27 cellular contexts compared by ENCODE assay signal in the genomic region with DNA sequence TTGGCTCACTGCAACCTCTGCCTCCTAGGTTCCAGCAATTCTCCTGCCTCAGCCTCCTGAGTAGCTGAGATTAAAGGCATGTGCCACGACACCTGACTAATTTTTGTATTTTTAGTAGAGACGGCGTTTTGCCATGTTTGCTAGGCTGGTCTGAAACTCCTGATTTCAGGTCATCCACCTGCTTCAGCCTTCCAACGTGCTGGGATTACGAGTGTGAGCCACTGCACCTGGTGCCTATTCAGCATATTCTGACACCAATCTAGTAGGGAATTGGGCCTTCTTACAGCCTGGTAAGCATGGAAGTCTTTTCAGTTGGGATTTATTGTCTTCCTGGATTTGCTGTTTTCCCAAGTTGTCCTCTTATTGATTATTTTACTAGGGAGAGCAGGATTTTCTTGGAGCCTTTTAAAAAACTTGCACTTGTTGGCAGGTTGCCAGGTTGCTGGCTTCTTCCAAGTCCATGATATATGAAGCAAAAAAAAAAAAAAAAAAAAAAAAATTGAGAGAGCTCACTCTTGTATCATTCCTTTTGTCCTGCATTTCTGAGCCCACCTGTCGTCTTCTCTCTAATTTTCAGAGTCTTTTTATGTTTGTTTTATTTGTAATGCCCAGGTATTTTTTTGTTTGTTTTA. TPM values are rescaled to one million over a fixed set of nuclear protein-coding genes. Genes with fewer than 3 reads are reported as not detected.
A peak's percentile ranks its signal among the peaks of the same experiment; 100 is the strongest.
DNase-seq lines count a peak whose midpoint lies in the region; ATAC-seq and TF ChIP-seq lines count a peak whose summit lies in the region.
"Had no signal": no experiment of that assay in that cellular context is flagged by ENCODE, and none has a peak within 500 bp of the region (broad histone marks: within the 10 kb centered on the region; RNA-seq: fewer than 3 reads in every experiment).

No MANE protein-coding gene starts in this region.

- in situ Hi-C loops in GM23248 (cut with MboI): loop anchor here (10.0 kb wide), 1 partner anchor 684 kb away; no protein-coding TSS in a partner anchor
- in situ Hi-C loops in SK-MEL-5 (cut with HindIII; ENCODE audit: low pct_unique_long_range_greater_than_20kb, low sequenced_read_pairs): no loop called here

- WGBS in GM23248 (ENCODE audit: low coverage in 1 of 2, low lambda C conversion rate in 2 of 2, missing lambda C conversion rate in 2 of 2), 2 experiments: 48 to 54% methylated on average over 6 of the region's 6 CpGs

- no peak overlapping the region for H3K4me2 ChIP-seq in GM23248 (ENCODE audit: unreplicated experiment)

- no peaks in the 10 kb centered on the region for H3K27me3 ChIP-seq in BE2C
- H3K27me3 ChIP-seq in GM23248 (replicated peaks; ENCODE audit: insufficient read depth): peaks cover 12% of the 10 kb centered on the region; the same call in 1 of the 2 replicates
- H3K27me3 ChIP-seq: brain microvascular endothelial cell, gastroesophageal sphincter, Peyer's patch, SJCRH30, vagina had no signal

- no peaks in the 10 kb centered on the region for H4K20me1 ChIP-seq in GM23248 (ENCODE audit: insufficient read depth)

- no peaks in the 10 kb centered on the region for H3K36me3 ChIP-seq in BE2C
- H3K36me3 ChIP-seq in GM23248 (ENCODE audit: low read depth): no peaks in the 10 kb centered on the region
- H3K36me3 ChIP-seq: brain microvascular endothelial cell, gastroesophageal sphincter, Peyer's patch, SJCRH30, thoracic aorta, vagina had no signal

- no peak overlapping the region for H3K9ac ChIP-seq in GM23248

- H3K79me2 ChIP-seq in GM23248 (ENCODE audit: insufficient read depth): no peaks in the 10 kb centered on the region

- ATAC-seq in HG03039 (IDR thresholded peaks at IDR 0.05; ENCODE audit: unreplicated experiment): no peak
- ATAC-seq: activated naive CD8-positive, alpha-beta T cell treated with anti-CD3 and anti-CD28 coated beads, Interleukin-2, amount 50 U/mL, for 24 hours; gastroesophageal sphincter; natural killer cell treated with Interleukin-12 subunit alpha and Interleukin-12 subunit beta and Interleukin-15 and Interleukin-18, amount 100 ng/mL, for 72 hours had no signal

- H2AFZ ChIP-seq in GM23248: no peak overlapping the region

- no peaks in the 10 kb centered on the region for H3F3A ChIP-seq in GM23248 (ENCODE audit: insufficient read depth)

- DNase-seq in BE2C: peak; percentile 9
- DNase-seq in GM23248: peak; percentile 9
- peak; percentile 1 for DNase-seq in SK-MEL-5 (ENCODE audit: low read depth, low spot score)
- peak; percentile 21 for DNase-seq in fibroblast of pulmonary artery (ENCODE audit: low read depth)
- DNase-seq in mucosa of gallbladder (ENCODE audit: low spot score): no peak
- DNase-seq in T-helper 2 cell: no peak
- DNase-seq: activated CD4-positive, alpha-beta T cell treated with anti-CD3 and anti-CD28 coated beads for 1 hour; activated gamma-delta T cell treated with Interleukin-2 at 50 U/mL for 16 hours; activated naive CD8-positive, alpha-beta T cell treated with anti-CD3 and anti-CD28 coated beads, Interleukin-2, amount 50 U/mL, for 24 hours; brain microvascular endothelial cell; effector memory CD4-positive, alpha-beta T cell; GF-D8; NCI-H2029; NCI-H446 treated with DMSO at 0.1 percent for 48 hours; Peyer's patch; stimulated activated CD4-positive, alpha-beta T cell treated with anti-CD3 and anti-CD28 coated beads, Interleukin-12 subunit alpha, Interleukin-12 subunit beta, amount 100 ng/mL, for 4 hours; stimulated activated CD4-positive, alpha-beta T cell treated with anti-CD3 and anti-CD28 coated beads, Interleukin-4, amount 100 ng/mL, for 4 hours; stimulated activated naive CD4-positive, alpha-beta T cell; T-helper 1 cell had no signal

- H3K27ac ChIP-seq in GM23248: no peak overlapping the region
- H3K27ac ChIP-seq: brain microvascular endothelial cell, gastroesophageal sphincter, Peyer's patch, SJCRH30, thoracic aorta, vagina had no signal

- H3K4me1 ChIP-seq in BE2C: no peaks in the 10 kb centered on the region
- no peaks in the 10 kb centered on the region for H3K4me1 ChIP-seq in GM23248 (ENCODE audit: insufficient read depth)
- H3K4me1 ChIP-seq: gastroesophageal sphincter, Peyer's patch, SJCRH30, vagina had no signal

- no peak for TF ChIP-seq CTCF in BE2C (IDR thresholded peaks at IDR 0.05; ENCODE audit: low read depth, low read length)
- no peak for TF ChIP-seq CTCF in fibroblast of pulmonary artery (IDR thresholded peaks at IDR 0.05; ENCODE audit: low read length, missing control alignments)

- H3K9me2 ChIP-seq in GM23248 (ENCODE audit: insufficient read depth): no peaks in the 10 kb centered on the region

- H3K9me3 ChIP-seq in BE2C (no peaks in the 10 kb centered on the region), GM23248 (ENCODE audit: low read depth) (no peaks in the 10 kb centered on the region)
- H3K9me3 ChIP-seq: gastroesophageal sphincter, Peyer's patch, SJCRH30, thoracic aorta, vagina had no signal

- H3K4me3 ChIP-seq in BE2C (ENCODE audit: low read depth, low read length): no peak overlapping the region
- H3K4me3 ChIP-seq in GM23248: no peak overlapping the region
- no peak overlapping the region for H3K4me3 ChIP-seq in fibroblast of pulmonary artery (replicated peaks; ENCODE audit: low read depth, low read length)
- H3K4me3 ChIP-seq: gastroesophageal sphincter, Peyer's patch, SJCRH30, thoracic aorta, vagina had no signal

RNA-seq across cellular contexts. Expression of gene TMPRSS11E, which starts 43.7 kb away (rescaled TPM):
- polyA plus RNA-seq in BE2C (2012; ENCODE audit: insufficient read depth, insufficient read length, low read depth): not detected
- total RNA-seq in GM23248 (2014; rRNA removed; shearing (Covaris generic)): not detected in 2 replicates
- polyA plus RNA-seq in GM23248 (2016; fragmentation: Nextera tagmentation; extraction: Ambion mirVana): not detected in 2 replicates
- 0.08 and 0.27 TPM in 2 replicates for total RNA-seq in SK-MEL-5 (2014; rRNA removed; shearing (Covaris generic))
- polyA plus RNA-seq in SK-MEL-5 (2015; cell fraction: cytosol; rRNA removed): 0.20 and 0.56 TPM in 2 replicates
- polyA plus RNA-seq in SK-MEL-5 (2015; cell fraction: nucleus; rRNA removed): 3.0 TPM in 1 of 2 replicates, not detected in the other
- not detected for total RNA-seq in mucosa of gallbladder
- total RNA-seq: liver; natural killer cell treated with Interleukin-12 subunit alpha and Interleukin-12 subunit beta and Interleukin-15 and Interleukin-18, amount 100 ng/mL, for 72 hours; osteoblast; Peyer's patch; SJCRH30; thoracic aorta had no signal
- polyA plus RNA-seq: liver had no signal

Comparison
In these comparisons a context has a peak if more than half of its experiments do, and no peak if none do; other contexts are left out.
1. DNase-seq: peak in BE2C (single experiment), GM23248 (single experiment), SK-MEL-5 (single experiment) and fibroblast of pulmonary artery (single experiment); none in mucosa of gallbladder (single experiment) and T-helper 2 cell (0 of 5).